ENCODE assay signal across 3 cellular contexts in the genomic region with DNA sequence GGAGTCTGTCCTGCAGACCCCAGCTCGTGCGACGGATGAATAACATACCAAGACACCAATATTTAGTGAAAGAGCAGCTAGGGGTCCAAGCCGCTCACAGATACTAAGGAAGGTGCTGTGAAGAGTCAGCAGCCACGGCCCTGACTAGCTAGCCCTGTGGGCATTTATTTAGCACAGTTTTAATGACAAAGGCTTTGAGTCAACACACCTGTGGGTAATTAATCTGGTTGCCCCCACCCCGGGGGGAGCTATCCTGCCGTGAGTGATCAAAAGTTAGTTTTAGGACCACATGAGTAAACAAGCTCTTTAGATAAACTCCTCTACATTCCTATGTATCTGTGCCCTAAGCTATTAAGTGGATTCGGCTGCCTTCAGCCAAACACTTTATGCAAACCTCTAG.
TF ChIP-seq lines count a peak whose summit lies in the region.

No MANE protein-coding gene starts in this region.

TF ChIP-seq in GM23338, 12 proteins besides CTCF, POLR2A, EP300 and RAD21 (continues in another document):
- no peak for TF ChIP-seq NANOG (IDR thresholded peaks at IDR 0.05; ENCODE audit: borderline replicate concordance)
- no peak for TF ChIP-seq STAT1 (IDR thresholded peaks at IDR 0.05; ENCODE audit: unreplicated experiment)
- TF ChIP-seq ZNF331 (CRISPR knock-in tag; IDR thresholded peaks at IDR 0.05; ENCODE audit: low read depth), result no peak
- TF ChIP-seq, protein P1, sequence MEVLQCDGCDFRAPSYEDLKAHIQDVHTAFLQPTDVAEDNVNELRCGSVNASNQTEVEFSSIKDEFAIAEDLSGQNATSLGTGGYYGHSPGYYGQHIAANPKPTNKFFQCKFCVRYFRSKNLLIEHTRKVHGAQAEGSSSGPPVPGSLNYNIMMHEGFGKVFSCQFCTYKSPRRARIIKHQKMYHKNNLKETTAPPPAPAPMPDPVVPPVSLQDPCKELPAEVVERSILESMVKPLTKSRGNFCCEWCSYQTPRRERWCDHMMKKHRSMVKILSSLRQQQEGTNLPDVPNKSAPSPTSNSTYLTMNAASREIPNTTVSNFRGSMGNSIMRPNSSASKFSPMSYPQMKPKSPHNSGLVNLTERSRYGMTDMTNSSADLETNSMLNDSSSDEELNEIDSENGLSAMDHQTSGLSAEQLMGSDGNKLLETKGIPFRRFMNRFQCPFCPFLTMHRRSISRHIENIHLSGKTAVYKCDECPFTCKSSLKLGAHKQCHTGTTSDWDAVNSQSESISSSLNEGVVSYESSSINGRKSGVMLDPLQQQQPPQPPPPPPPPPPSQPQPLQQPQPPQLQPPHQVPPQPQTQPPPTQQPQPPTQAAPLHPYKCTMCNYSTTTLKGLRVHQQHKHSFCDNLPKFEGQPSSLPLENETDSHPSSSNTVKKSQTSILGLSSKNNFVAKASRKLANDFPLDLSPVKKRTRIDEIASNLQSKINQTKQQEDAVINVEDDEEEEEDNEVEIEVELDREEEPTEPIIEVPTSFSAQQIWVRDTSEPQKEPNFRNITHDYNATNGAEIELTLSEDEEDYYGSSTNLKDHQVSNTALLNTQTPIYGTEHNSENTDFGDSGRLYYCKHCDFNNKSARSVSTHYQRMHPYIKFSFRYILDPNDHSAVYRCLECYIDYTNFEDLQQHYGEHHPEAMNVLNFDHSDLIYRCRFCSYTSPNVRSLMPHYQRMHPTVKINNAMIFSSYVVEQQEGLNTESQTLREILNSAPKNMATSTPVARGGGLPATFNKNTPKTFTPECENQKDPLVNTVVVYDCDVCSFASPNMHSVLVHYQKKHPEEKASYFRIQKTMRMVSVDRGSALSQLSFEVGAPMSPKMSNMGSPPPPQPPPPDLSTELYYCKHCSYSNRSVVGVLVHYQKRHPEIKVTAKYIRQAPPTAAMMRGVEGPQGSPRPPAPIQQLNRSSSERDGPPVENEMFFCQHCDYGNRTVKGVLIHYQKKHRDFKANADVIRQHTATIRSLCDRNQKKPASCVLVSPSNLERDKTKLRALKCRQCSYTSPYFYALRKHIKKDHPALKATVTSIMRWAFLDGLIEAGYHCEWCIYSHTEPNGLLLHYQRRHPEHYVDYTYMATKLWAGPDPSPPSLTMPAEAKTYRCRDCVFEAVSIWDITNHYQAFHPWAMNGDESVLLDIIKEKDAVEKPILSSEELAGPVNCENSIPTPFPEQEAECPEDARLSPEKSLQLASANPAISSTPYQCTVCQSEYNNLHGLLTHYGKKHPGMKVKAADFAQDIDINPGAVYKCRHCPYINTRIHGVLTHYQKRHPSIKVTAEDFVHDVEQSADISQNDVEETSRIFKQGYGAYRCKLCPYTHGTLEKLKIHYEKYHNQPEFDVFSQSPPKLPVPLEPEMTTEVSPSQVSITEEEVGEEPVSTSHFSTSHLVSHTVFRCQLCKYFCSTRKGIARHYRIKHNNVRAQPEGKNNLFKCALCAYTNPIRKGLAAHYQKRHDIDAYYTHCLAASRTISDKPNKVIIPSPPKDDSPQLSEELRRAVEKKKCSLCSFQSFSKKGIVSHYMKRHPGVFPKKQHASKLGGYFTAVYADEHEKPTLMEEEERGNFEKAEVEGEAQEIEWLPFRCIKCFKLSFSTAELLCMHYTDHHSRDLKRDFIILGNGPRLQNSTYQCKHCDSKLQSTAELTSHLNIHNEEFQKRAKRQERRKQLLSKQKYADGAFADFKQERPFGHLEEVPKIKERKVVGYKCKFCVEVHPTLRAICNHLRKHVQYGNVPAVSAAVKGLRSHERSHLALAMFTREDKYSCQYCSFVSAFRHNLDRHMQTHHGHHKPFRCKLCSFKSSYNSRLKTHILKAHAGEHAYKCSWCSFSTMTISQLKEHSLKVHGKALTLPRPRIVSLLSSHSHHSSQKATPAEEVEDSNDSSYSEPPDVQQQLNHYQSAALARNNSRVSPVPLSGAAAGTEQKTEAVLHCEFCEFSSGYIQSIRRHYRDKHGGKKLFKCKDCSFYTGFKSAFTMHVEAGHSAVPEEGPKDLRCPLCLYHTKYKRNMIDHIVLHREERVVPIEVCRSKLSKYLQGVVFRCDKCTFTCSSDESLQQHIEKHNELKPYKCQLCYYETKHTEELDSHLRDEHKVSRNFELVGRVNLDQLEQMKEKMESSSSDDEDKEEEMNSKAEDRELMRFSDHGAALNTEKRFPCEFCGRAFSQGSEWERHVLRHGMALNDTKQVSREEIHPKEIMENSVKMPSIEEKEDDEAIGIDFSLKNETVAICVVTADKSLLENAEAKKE (CRISPR knock-in tag; IDR thresholded peaks at IDR 0.05), result no peak
- no peak for TF ChIP-seq EZH2 (IDR thresholded peaks at IDR 0.05; ENCODE audit: low read depth, unreplicated experiment)

TF ChIP-seq in H1, 55 proteins besides CTCF, POLR2A, EP300 and RAD21 (continues in another document):
- TF ChIP-seq PHF8 (conservative IDR thresholded peaks at IDR 0.05; ENCODE audit: low read depth, low read length), result no peak
- TF ChIP-seq, protein P2, sequence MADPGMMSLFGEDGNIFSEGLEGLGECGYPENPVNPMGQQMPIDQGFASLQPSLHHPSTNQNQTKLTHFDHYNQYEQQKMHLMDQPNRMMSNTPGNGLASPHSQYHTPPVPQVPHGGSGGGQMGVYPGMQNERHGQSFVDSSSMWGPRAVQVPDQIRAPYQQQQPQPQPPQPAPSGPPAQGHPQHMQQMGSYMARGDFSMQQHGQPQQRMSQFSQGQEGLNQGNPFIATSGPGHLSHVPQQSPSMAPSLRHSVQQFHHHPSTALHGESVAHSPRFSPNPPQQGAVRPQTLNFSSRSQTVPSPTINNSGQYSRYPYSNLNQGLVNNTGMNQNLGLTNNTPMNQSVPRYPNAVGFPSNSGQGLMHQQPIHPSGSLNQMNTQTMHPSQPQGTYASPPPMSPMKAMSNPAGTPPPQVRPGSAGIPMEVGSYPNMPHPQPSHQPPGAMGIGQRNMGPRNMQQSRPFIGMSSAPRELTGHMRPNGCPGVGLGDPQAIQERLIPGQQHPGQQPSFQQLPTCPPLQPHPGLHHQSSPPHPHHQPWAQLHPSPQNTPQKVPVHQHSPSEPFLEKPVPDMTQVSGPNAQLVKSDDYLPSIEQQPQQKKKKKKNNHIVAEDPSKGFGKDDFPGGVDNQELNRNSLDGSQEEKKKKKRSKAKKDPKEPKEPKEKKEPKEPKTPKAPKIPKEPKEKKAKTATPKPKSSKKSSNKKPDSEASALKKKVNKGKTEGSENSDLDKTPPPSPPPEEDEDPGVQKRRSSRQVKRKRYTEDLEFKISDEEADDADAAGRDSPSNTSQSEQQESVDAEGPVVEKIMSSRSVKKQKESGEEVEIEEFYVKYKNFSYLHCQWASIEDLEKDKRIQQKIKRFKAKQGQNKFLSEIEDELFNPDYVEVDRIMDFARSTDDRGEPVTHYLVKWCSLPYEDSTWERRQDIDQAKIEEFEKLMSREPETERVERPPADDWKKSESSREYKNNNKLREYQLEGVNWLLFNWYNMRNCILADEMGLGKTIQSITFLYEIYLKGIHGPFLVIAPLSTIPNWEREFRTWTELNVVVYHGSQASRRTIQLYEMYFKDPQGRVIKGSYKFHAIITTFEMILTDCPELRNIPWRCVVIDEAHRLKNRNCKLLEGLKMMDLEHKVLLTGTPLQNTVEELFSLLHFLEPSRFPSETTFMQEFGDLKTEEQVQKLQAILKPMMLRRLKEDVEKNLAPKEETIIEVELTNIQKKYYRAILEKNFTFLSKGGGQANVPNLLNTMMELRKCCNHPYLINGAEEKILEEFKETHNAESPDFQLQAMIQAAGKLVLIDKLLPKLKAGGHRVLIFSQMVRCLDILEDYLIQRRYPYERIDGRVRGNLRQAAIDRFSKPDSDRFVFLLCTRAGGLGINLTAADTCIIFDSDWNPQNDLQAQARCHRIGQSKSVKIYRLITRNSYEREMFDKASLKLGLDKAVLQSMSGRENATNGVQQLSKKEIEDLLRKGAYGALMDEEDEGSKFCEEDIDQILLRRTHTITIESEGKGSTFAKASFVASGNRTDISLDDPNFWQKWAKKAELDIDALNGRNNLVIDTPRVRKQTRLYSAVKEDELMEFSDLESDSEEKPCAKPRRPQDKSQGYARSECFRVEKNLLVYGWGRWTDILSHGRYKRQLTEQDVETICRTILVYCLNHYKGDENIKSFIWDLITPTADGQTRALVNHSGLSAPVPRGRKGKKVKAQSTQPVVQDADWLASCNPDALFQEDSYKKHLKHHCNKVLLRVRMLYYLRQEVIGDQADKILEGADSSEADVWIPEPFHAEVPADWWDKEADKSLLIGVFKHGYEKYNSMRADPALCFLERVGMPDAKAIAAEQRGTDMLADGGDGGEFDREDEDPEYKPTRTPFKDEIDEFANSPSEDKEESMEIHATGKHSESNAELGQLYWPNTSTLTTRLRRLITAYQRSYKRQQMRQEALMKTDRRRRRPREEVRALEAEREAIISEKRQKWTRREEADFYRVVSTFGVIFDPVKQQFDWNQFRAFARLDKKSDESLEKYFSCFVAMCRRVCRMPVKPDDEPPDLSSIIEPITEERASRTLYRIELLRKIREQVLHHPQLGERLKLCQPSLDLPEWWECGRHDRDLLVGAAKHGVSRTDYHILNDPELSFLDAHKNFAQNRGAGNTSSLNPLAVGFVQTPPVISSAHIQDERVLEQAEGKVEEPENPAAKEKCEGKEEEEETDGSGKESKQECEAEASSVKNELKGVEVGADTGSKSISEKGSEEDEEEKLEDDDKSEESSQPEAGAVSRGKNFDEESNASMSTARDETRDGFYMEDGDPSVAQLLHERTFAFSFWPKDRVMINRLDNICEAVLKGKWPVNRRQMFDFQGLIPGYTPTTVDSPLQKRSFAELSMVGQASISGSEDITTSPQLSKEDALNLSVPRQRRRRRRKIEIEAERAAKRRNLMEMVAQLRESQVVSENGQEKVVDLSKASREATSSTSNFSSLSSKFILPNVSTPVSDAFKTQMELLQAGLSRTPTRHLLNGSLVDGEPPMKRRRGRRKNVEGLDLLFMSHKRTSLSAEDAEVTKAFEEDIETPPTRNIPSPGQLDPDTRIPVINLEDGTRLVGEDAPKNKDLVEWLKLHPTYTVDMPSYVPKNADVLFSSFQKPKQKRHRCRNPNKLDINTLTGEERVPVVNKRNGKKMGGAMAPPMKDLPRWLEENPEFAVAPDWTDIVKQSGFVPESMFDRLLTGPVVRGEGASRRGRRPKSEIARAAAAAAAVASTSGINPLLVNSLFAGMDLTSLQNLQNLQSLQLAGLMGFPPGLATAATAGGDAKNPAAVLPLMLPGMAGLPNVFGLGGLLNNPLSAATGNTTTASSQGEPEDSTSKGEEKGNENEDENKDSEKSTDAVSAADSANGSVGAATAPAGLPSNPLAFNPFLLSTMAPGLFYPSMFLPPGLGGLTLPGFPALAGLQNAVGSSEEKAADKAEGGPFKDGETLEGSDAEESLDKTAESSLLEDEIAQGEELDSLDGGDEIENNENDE (IDR thresholded peaks at IDR 0.05; ENCODE audit: insufficient replicate concordance, low read length), result no peak
- no peak for TF ChIP-seq HDAC2 (IDR thresholded peaks at IDR 0.05; ENCODE audit: borderline replicate concordance in 1 of 2, low read depth in 2 of 2, low read length in 2 of 2)

TF ChIP-seq in GM12891, 5 proteins besides CTCF, POLR2A, EP300 and RAD21:
- TF ChIP-seq POU2F2 (IDR thresholded peaks at IDR 0.05; ENCODE audit: low read depth, low read length), result no peak
- no peak for TF ChIP-seq POLR2AphosphoS5 (IDR thresholded peaks at IDR 0.05; ENCODE audit: low read depth, low read length)
- TF ChIP-seq PAX5 (IDR thresholded peaks at IDR 0.05; ENCODE audit: insufficient read depth, low read length, severe bottlenecking), result no peak
- TF ChIP-seq SPI1 (IDR thresholded peaks at IDR 0.05; ENCODE audit: low read depth, low read length), result no peak
- TF ChIP-seq TAF1 (IDR thresholded peaks at IDR 0.05; ENCODE audit: low read depth, low read length), result no peak
